15 cellular contexts compared by ENCODE assay signal in genomic region chr19:53809518-53810186, GRCh38. TPM values are rescaled to one million over a fixed set of nuclear protein-coding genes. Genes with fewer than 3 reads are reported as not detected.
DNase-seq lines count a peak whose midpoint lies in the region; ATAC-seq and TF ChIP-seq lines count a peak whose summit lies in the region.
"Had no signal": no experiment of that assay in that cellular context is flagged by ENCODE, and none has a peak within 500 bp of the region (broad histone marks: within the 10 kb centered on the region; RNA-seq: fewer than 3 reads in every experiment).

No MANE protein-coding gene starts in this region.

- no peak overlapping the region for H3K4me3 Mint-ChIP-seq in activated T-cell treated with anti-CD3 and anti-CD28 coated beads, Interleukin-2, amount 50 U/mL, for 72 hours

- CTCF ChIA-PET in Panc1 (lab: Charles Lee), result interaction anchor here (0.6 to 4.2 kb wide), 13 partner anchors 11 to 449 kb away, joined by 3 to 30 read pairs (median 4); no protein-coding TSS in a partner anchor

- 0 out of 2 replicates have a peak, but pooled peaks have one; percentile 33 for ATAC-seq in Panc1
- no peak for ATAC-seq in activated T-cell treated with anti-CD3 and anti-CD28 coated beads, Interleukin-2, amount 50 U/mL, for 72 hours (replicated peaks in 1 of 2)
- ATAC-seq: left lobe of liver had no signal

- no TSS peak for BruUV-seq in Panc1 (replicated peaks; lab: Mats Ljungman, UMichigan)

- H3K27ac ChIP-seq in Panc1 (ENCODE audit: low read length), result no peak overlapping the region

- H3K4me1 ChIP-seq in Panc1 (ENCODE audit: control insufficient read depth, insufficient read depth, low read length), result no peaks in the 10 kb centered on the region
- H3K4me1 ChIP-seq: Caco-2 had no signal

- POLR2A ChIA-PET in Panc1 (lab: Charles Lee), result no interaction called here

- H3K4me1 Mint-ChIP-seq in activated T-cell treated with anti-CD3 and anti-CD28 coated beads, Interleukin-2, amount 50 U/mL, for 72 hours (ENCODE audit: low read depth), result no peaks in the 10 kb centered on the region

- DNase-seq in stimulated activated CD4-positive, alpha-beta T cell treated with anti-CD3 and anti-CD28 coated beads, Interleukin-4, amount 100 ng/mL, for 1 hour, result peak; percentile 2
- DNase-seq in stimulated activated CD4-positive, alpha-beta T cell treated with anti-CD3 and anti-CD28 coated beads, Interleukin-4, amount 100 ng/mL, for 24 hours, result no peak
- no peak for DNase-seq in Panc1 (ENCODE audit: low read depth, low spot score)
- DNase-seq in glomerular endothelial cell (ENCODE audit: extremely low read depth, low read depth, low spot score), result peak; percentile 47
- DNase-seq in T-helper 1 cell, result no peak
- no peak for DNase-seq in lower leg skin (ENCODE audit: low spot score in 2 of 2)
- no peak for DNase-seq in germinal center (ENCODE audit: low spot score)
- DNase-seq in activated T-cell treated with anti-CD3 and anti-CD28 coated beads, Interleukin-2, amount 50 U/mL, for 72 hours, result no peak
- DNase-seq: activated T-cell treated with anti-CD3 and anti-CD28 coated beads for 4 hours, Caco-2, caudate nucleus, NCI-H1105 treated with DMSO at 0.1 percent for 48 hours, occipital lobe had no signal

- no peaks in the 10 kb centered on the region for H3K36me3 ChIP-seq in Panc1 (ENCODE audit: control insufficient read depth, insufficient read depth, low read length)

- 75 to 84% methylated on average over 26 to 28 of the region's 28 CpGs for WGBS in lower leg skin, 2 donors

- no peak overlapping the region for H3K27ac Mint-ChIP-seq in activated T-cell treated with anti-CD3 and anti-CD28 coated beads, Interleukin-2, amount 50 U/mL, for 72 hours

- no peaks in the 10 kb centered on the region for H3K27me3 ChIP-seq in Panc1 (ENCODE audit: control insufficient read depth, insufficient read depth, low read length)

- TF ChIP-seq CTCF in Panc1 (IDR thresholded peaks at IDR 0.05) (peak; percentile 56), lower leg skin (IDR thresholded peaks at IDR 0.05) (no peak)

- in situ Hi-C loops in Panc1 (cut with HindIII; ENCODE audit: low pct_unique_long_range_greater_than_20kb, low sequenced_read_pairs), result no loop called here

- no peaks in the 10 kb centered on the region for H3K9me3 Mint-ChIP-seq in activated T-cell treated with anti-CD3 and anti-CD28 coated beads, Interleukin-2, amount 50 U/mL, for 72 hours

- no peak for TF ChIP-seq POLR2A in lower leg skin (IDR thresholded peaks at IDR 0.05)

- no peaks in the 10 kb centered on the region for H3K27me3 Mint-ChIP-seq in activated T-cell treated with anti-CD3 and anti-CD28 coated beads, Interleukin-2, amount 50 U/mL, for 72 hours (ENCODE audit: low read depth)

- no peak overlapping the region for H3K4me3 ChIP-seq in Panc1 (ENCODE audit: low read depth in 2 of 2, low read length in 2 of 2)
- no peak overlapping the region for H3K4me3 ChIP-seq in lower leg skin (ENCODE audit: low read depth, poor library complexity, severe bottlenecking)

- intact Hi-C loops in Panc1 (cut with micrococcal nuclease; ENCODE audit: unreplicated experiment) (loop anchor here (2.0 kb wide), 1 partner anchor 221 kb away; no protein-coding TSS in a partner anchor), lower leg skin (cut with DNase I; ENCODE audit: low total_unique reads) (no loop called here)

- H3K9me3 ChIP-seq in Panc1 (ENCODE audit: control insufficient read depth, insufficient read depth, low read depth, low read length), result no peaks in the 10 kb centered on the region
- H3K9me3 ChIP-seq: Caco-2 had no signal

- H3K36me3 Mint-ChIP-seq in activated T-cell treated with anti-CD3 and anti-CD28 coated beads, Interleukin-2, amount 50 U/mL, for 72 hours (ENCODE audit: insufficient read depth in 2 of 2), result no peaks in the 10 kb centered on the region

RNA-seq across cellular contexts. Expression of gene NLRP12, which starts 14.5 kb away (rescaled TPM):
- 0.05 TPM for total RNA-seq in Panc1 (2021; ENCODE audit: unreplicated experiment)
- polyA plus RNA-seq in Panc1 (2012; ENCODE audit: insufficient read length), result not detected
- total RNA-seq in glomerular endothelial cell, result 1.1 and 2.6 TPM in 2 replicates
- under 1 TPM in 2 of 4 donors, not detected in 2; 0.04 to 0.23 TPM for total RNA-seq in lower leg skin
- total RNA-seq in activated T-cell treated with anti-CD3 and anti-CD28 coated beads, Interleukin-2, amount 50 U/mL, for 72 hours, result not detected
- total RNA-seq: Caco-2, fibroblast of lung had no signal
- polyA plus RNA-seq: fibroblast of lung had no signal

RNA-seq across cellular contexts. Expression of gene MYADM, which starts 58.0 kb away (rescaled TPM):
- total RNA-seq in Panc1 (2021; ENCODE audit: unreplicated experiment) (469 TPM), glomerular endothelial cell (134 and 174 TPM in 2 replicates), lower leg skin (10 to 100 TPM; 20.4 to 49.2 (median 33.6) TPM)
- 387 TPM for polyA plus RNA-seq in Panc1 (2012; ENCODE audit: insufficient read length)
- total RNA-seq in activated T-cell treated with anti-CD3 and anti-CD28 coated beads, Interleukin-2, amount 50 U/mL, for 72 hours, result 10 to 100 TPM; 32.7 to 43.5 TPM

Comparison
In these comparisons a context has a peak if more than half of its experiments do, and no peak if none do; other contexts are left out.
1. DNase-seq: peak in stimulated activated CD4-positive, alpha-beta T cell treated with anti-CD3 and anti-CD28 coated beads, Interleukin-4, amount 100 ng/mL, for 1 hour (single experiment) and glomerular endothelial cell (single experiment); none in stimulated activated CD4-positive, alpha-beta T cell treated with anti-CD3 and anti-CD28 coated beads, Interleukin-4, amount 100 ng/mL, for 24 hours (single experiment), Panc1 (single experiment), T-helper 1 cell (0 of 5), lower leg skin (0 of 2), germinal center (single experiment) and activated T-cell treated with anti-CD3 and anti-CD28 coated beads, Interleukin-2, amount 50 U/mL, for 72 hours (0 of 2).